8 cellular contexts compared by ENCODE assay signal in the genomic region with DNA sequence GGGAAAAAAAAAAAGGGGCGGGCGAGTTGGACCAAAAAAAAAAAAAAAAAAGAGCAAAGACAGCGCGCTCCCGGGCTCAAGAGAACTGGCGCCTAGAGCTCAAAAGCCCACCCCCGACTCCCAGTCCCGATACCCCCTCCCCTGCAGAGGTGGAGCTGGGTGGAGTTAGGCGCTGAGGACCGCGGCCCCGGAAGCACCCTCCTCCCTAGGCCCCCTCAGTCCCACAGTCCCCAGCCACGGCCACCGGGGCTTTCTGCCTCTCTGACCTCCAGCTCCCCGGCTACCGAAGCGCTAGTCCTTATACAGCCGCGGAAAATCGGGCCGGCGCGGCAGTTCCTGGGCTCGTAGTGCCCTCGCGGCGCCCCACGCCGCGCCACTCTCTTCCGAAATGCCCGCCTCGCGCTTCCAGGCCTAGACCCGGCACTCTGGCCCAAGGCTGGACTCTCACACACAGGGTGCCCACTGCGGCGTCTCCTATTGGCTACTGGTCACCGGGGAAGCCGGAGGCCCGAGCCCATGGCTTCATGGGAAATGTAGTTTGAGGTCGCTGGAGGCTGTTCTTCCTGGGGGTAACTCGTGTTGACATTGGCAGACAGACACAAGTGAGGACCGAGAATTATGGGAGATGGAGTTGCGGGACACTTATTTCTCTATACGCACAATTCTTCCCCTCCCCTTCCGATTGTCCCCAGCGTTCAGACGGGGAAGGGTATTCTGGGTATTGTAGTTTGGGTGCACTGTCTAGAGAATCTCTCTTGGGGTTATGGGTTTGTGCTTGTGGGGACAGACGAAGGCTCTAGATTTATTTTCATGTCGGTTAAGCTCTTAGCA. TPM values are rescaled to one million over a fixed set of nuclear protein-coding genes. Genes with fewer than 3 reads are reported as not detected.
DNase-seq lines count a peak whose midpoint lies in the region; ATAC-seq and TF ChIP-seq lines count a peak whose summit lies in the region.

A gene with protein sequence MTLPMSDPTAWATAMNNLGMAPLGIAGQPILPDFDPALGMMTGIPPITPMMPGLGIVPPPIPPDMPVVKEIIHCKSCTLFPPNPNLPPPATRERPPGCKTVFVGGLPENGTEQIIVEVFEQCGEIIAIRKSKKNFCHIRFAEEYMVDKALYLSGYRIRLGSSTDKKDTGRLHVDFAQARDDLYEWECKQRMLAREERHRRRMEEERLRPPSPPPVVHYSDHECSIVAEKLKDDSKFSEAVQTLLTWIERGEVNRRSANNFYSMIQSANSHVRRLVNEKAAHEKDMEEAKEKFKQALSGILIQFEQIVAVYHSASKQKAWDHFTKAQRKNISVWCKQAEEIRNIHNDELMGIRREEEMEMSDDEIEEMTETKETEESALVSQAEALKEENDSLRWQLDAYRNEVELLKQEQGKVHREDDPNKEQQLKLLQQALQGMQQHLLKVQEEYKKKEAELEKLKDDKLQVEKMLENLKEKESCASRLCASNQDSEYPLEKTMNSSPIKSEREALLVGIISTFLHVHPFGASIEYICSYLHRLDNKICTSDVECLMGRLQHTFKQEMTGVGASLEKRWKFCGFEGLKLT (minus strand): TSS at position 427 of the 831 bp plus-strand sequence. CDS start 199,993 bp downstream, outside the sequence.

- TSS peak; percentile 75 for BruUV-seq in PC-9 (replicated peaks; lab: Mats Ljungman, UMichigan)

- H3K4me2 ChIP-seq in PC-9, result peak within 1 kb of the TSS; percentile 96

- H3K27me3 ChIP-seq in PC-9 (ENCODE audit: insufficient read depth, low read depth), result no peaks in the 10 kb centered on the region
- H3K27me3 ChIP-seq in esophagus (ENCODE audit: control insufficient read depth in 1 of 2, insufficient read depth in 2 of 2, low read length in 2 of 2), result peaks cover 0 to 5% of the 10 kb centered on the region in 2 donors
- H3K27me3 ChIP-seq in mucosa of stomach (ENCODE audit: control insufficient read depth, insufficient read depth, low read length), result no peaks in the 10 kb centered on the region

- H3K9me3 ChIP-seq in PC-9 (ENCODE audit: insufficient read depth, low read depth) (no peaks in the 10 kb centered on the region), esophagus (ENCODE audit: control insufficient read depth in 2 of 2, insufficient read depth in 1 of 2, low read depth in 1 of 2, low read length in 1 of 2) (no peaks in the 10 kb centered on the region), mucosa of stomach (ENCODE audit: control insufficient read depth, low read length) (no peaks in the 10 kb centered on the region)

- no peaks in the 10 kb centered on the region for H4K20me1 ChIP-seq in PC-9 (ENCODE audit: insufficient read depth)

- H3K27ac ChIP-seq in PC-9, result peak within 1 kb of the TSS; percentile 70
- peak within 1 kb of the TSS; percentile 65 to 78 for H3K27ac ChIP-seq in esophagus (ENCODE audit: low read depth in 2 of 2, low read length in 1 of 2)

- intact Hi-C loops in PC-9 (cut with micrococcal nuclease; ENCODE audit: unreplicated experiment), result loop anchor here (5.0 kb wide), 2 partner anchors 221 to 501 kb away; a partner anchor contains a TSS

- TF ChIP-seq CTCF in PC-9 (conservative IDR thresholded peaks at IDR 0.05), result no peak

- 1 to 26% methylated on average over 33 to 46 of the region's 50 CpGs for WGBS in esophagus, 2 donors

- POLR2A ChIA-PET in PC-9 (lab: Charles Lee; ENCODE audit: unreplicated experiment), result interaction anchor here (0.6 to 1.0 kb wide), 7 partner anchors 109 to 808 kb away, joined by 3 to 14 read pairs (median 3); a partner anchor contains a TSS

- DNase-seq in DMS153 (lab: John Stamatoyannopoulos, UW), result peak; percentile 99
- peak; percentile 92 for DNase-seq in Jurkat, Clone E6-1 (ENCODE audit: low read depth, low spot score)
- DNase-seq in PC-9, result peak; percentile 95 to 98
- peak; percentile 72 for DNase-seq in activated T-cell treated with anti-CD3 and anti-CD28 coated beads, Interleukin-2, amount 50 U/mL, for 1 hour
- peak; percentile 48 for DNase-seq in stimulated activated CD8-positive, alpha-beta memory T cell treated with anti-CD3 and anti-CD28 coated beads, Interleukin-7, amount 100 ng/mL, for 24 hours (ENCODE audit: low read depth)

- CTCF ChIA-PET in PC-9 (lab: Charles Lee), result interaction anchor here (0.7 kb wide), 1 partner anchor 363 kb away, joined by 4 read pairs; no protein-coding TSS in a partner anchor

- peaks cover 8% of the 10 kb centered on the region; the same call in 1 of the 2 replicates for H3K36me3 ChIP-seq in PC-9 (ENCODE audit: low read depth)
- H3K36me3 ChIP-seq in esophagus (ENCODE audit: control insufficient read depth in 2 of 2, insufficient read depth in 2 of 2, low read length in 1 of 2), result no peaks in the 10 kb centered on the region
- no peaks in the 10 kb centered on the region for H3K36me3 ChIP-seq in mucosa of stomach (ENCODE audit: control insufficient read depth, insufficient read depth, low read length)

- H3K9ac ChIP-seq in mucosa of stomach (ENCODE audit: low read length), result peak within 1 kb of the TSS; percentile 71

- H3K9me2 ChIP-seq in PC-9 (ENCODE audit: insufficient read depth), result no peaks in the 10 kb centered on the region

- H3K4me1 ChIP-seq in PC-9 (replicated peaks; ENCODE audit: insufficient read depth), result peaks cover 8% of the 10 kb centered on the region; the same call in 1 of the 2 replicates
- no peaks in the 10 kb centered on the region for H3K4me1 ChIP-seq in esophagus (ENCODE audit: control insufficient read depth in 2 of 2, insufficient read depth in 2 of 2, low read length in 1 of 2)
- H3K4me1 ChIP-seq in mucosa of stomach (ENCODE audit: control insufficient read depth, insufficient read depth, low read length), result peaks cover 3% of the 10 kb centered on the region

- ATAC-seq in GM21619 (IDR thresholded peaks at IDR 0.05; ENCODE audit: unreplicated experiment), result peak; percentile 98

- 0 out of 2 replicates have a peak, but pooled peaks cover 4% of the 10 kb centered on the region for H3F3A ChIP-seq in PC-9 (ENCODE audit: insufficient read depth, low read depth)

- H3K4me3 ChIP-seq in Jurkat, Clone E6-1 (ENCODE audit: low read length), result peak within 1 kb of the TSS; percentile 66
- H3K4me3 ChIP-seq in PC-9 (peak within 1 kb of the TSS; percentile 76), esophagus (ENCODE audit: low read depth in 1 of 2, low read length in 2 of 2) (peak within 1 kb of the TSS; percentile 67 to 76), mucosa of stomach (ENCODE audit: low read length) (peak within 1 kb of the TSS; percentile 25)

- peak within 1 kb of the TSS; percentile 90 for H2AFZ ChIP-seq in PC-9

- peaks cover 18% of the 10 kb centered on the region; the same call in 1 of the 2 replicates for H3K79me2 ChIP-seq in PC-9 (ENCODE audit: low read depth)

RNA-seq across cellular contexts. Expression of the gene that starts here (rescaled TPM):
- 12.6 TPM for polyA plus RNA-seq in Jurkat, Clone E6-1 (2012; ENCODE audit: insufficient read depth, insufficient read length)
- 18.4 and 21.4 TPM in 2 replicates for total RNA-seq in PC-9 (2021)
- polyA plus RNA-seq in esophagus, result 1 to 10 TPM; 2.2 to 5.1 TPM

Comparison
In these comparisons a context has a peak if more than half of its experiments do, and no peak if none do; other contexts are left out.
1. Peak in every context shown above with its lines: DNase-seq, ATAC-seq, H3K4me3 ChIP-seq and H3K27ac ChIP-seq.
2. DNase-seq: peak in every context shown above with its lines; median percentile 99 in DMS153; 96 in PC-9; 92 in Jurkat, Clone E6-1; 72 in activated T-cell treated with anti-CD3 and anti-CD28 coated beads, Interleukin-2, amount 50 U/mL, for 1 hour; 48 in stimulated activated CD8-positive, alpha-beta memory T cell treated with anti-CD3 and anti-CD28 coated beads, Interleukin-7, amount 100 ng/mL, for 24 hours.
3. H3K4me3 ChIP-seq: peak in every context shown above with its lines; median percentile 76 in PC-9; 72 in esophagus; 66 in Jurkat, Clone E6-1; 25 in mucosa of stomach.